ENCODE assay signal across 8 cellular contexts in the genomic region with DNA sequence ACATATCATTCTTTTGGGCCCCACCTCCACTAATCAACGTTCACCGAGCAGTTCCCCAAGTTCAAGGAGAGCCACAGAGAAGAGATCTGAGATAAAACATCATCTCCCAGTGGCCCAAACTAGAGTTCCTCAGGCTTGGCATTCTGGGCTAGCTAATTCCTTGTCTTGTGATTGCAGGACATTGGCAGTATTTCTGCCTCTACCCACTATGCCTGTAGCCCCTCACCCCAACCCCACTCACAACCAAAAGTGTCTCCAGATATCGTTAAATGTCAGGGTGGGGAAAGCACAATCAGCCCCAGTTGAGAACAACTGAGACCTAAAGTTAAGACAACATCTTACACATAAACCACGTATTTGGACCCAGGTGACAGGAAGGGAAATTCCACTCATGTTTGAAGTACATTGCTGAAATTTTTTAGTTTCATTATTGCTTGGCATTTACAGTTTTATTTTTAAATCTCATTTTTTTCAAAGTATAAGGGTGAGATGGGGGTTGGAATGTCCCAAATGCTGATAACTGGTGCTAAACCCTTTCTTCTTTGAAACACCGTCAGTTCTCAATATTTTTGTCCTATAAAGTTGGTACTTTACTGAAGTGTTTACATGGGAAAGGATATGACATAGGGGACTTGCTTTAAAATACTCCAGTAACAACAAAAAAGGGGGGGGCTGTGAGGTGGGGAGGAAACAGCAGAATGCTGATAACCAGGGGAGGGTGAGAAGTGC. TPM values are rescaled to one million over a fixed set of nuclear protein-coding genes. Genes with fewer than 3 reads are reported as not detected.
DNase-seq lines count a peak whose midpoint lies in the region; ATAC-seq, FAIRE-seq and TF ChIP-seq lines count a peak whose summit lies in the region.

No MANE protein-coding gene starts in this region.

- peak overlapping the region; percentile 76 to 82 for H3K4me3 Mint-ChIP-seq in stimulated activated naive B cell treated with anti-CD40 and anti-IgM and Interleukin-4, amounts not matched to agents 10 μg/mL and 1 μg/mL and 100 μg/mL, for 72 hours

- H3K9me3 ChIP-seq in right atrium auricular region, result no peaks in the 10 kb centered on the region

- ATAC-seq in GM21529 (IDR thresholded peaks at IDR 0.05; ENCODE audit: unreplicated experiment), result peak; percentile 52
- ATAC-seq in activated naive CD4-positive, alpha-beta T cell treated with anti-CD3 and anti-CD28 coated beads, Interleukin-2, amount 50 U/mL, for 72 hours, result peak; percentile 83 to 88
- peak; percentile 89 to 90 for ATAC-seq in stimulated activated naive B cell treated with anti-CD40 and anti-IgM and Interleukin-4, amounts not matched to agents 10 μg/mL and 1 μg/mL and 100 μg/mL, for 72 hours (replicated peaks)

- TF ChIP-seq CTCF in right atrium auricular region (IDR thresholded peaks at IDR 0.05), result no peak

- peaks cover 38 to 80% of the 10 kb centered on the region in 2 donors for H3K4me1 Mint-ChIP-seq in stimulated activated naive B cell treated with anti-CD40 and anti-IgM and Interleukin-4, amounts not matched to agents 10 μg/mL and 1 μg/mL and 100 μg/mL, for 72 hours

- no peaks in the 10 kb centered on the region for H3K27me3 Mint-ChIP-seq in stimulated activated naive B cell treated with anti-CD40 and anti-IgM and Interleukin-4, amounts not matched to agents 10 μg/mL and 1 μg/mL and 100 μg/mL, for 72 hours

- DNase-seq in NCI-H226 (peak; percentile 44), right atrium auricular region (ENCODE audit: low spot score) (no peak), NCI-H510A treated with DMSO at 0.1 percent for 48 hours (lab: John Stamatoyannopoulos, UW) (no peak), NCI-H526 (lab: John Stamatoyannopoulos, UW) (no peak)
- peak in 1 of 2 donors; percentile 53 for DNase-seq in activated naive CD4-positive, alpha-beta T cell treated with anti-CD3 and anti-CD28 coated beads, Interleukin-2, amount 50 U/mL, for 72 hours (ENCODE audit: low spot score in 2 of 2)
- peak; percentile 59 for DNase-seq in stimulated activated naive B cell treated with anti-CD40 and anti-IgM and Interleukin-4, amounts not matched to agents 10 μg/mL and 1 μg/mL and 100 μg/mL, for 72 hours

- H3K27ac Mint-ChIP-seq in activated naive CD4-positive, alpha-beta T cell treated with anti-CD3 and anti-CD28 coated beads, Interleukin-2, amount 50 U/mL, for 72 hours, result peak overlapping the region; percentile 99
- H3K27ac Mint-ChIP-seq in stimulated activated naive B cell treated with anti-CD40 and anti-IgM and Interleukin-4, amounts not matched to agents 10 μg/mL and 1 μg/mL and 100 μg/mL, for 72 hours, result peak overlapping the region; percentile 99

- H3K4me3 ChIP-seq in right atrium auricular region, result peak overlapping the region in 1 of 2 donors; percentile 29

- H3K36me3 ChIP-seq in right atrium auricular region, result peaks cover 12% of the 10 kb centered on the region

- H3K27me3 ChIP-seq in right atrium auricular region, result no peaks in the 10 kb centered on the region

- peak; percentile 78 for FAIRE-seq in G401.6 (lab: Jason Lieb, UNC)

- no peaks in the 10 kb centered on the region for H3K9me3 Mint-ChIP-seq in activated naive CD4-positive, alpha-beta T cell treated with anti-CD3 and anti-CD28 coated beads, Interleukin-2, amount 50 U/mL, for 72 hours
- no peaks in the 10 kb centered on the region for H3K9me3 Mint-ChIP-seq in stimulated activated naive B cell treated with anti-CD40 and anti-IgM and Interleukin-4, amounts not matched to agents 10 μg/mL and 1 μg/mL and 100 μg/mL, for 72 hours

- peak overlapping the region; percentile 83 to 85 for H3K27ac ChIP-seq in right atrium auricular region

- H3K4me1 ChIP-seq in right atrium auricular region, result peaks cover 5 to 42% of the 10 kb centered on the region in 2 donors

- peaks cover 0 to 36% of the 10 kb centered on the region in 2 donors for H3K36me3 Mint-ChIP-seq in activated naive CD4-positive, alpha-beta T cell treated with anti-CD3 and anti-CD28 coated beads, Interleukin-2, amount 50 U/mL, for 72 hours
- peaks cover 11 to 23% of the 10 kb centered on the region in 2 donors for H3K36me3 Mint-ChIP-seq in stimulated activated naive B cell treated with anti-CD40 and anti-IgM and Interleukin-4, amounts not matched to agents 10 μg/mL and 1 μg/mL and 100 μg/mL, for 72 hours

RNA-seq across cellular contexts. Expression of gene ZC3H7A, which starts 13.6 kb away (rescaled TPM):
- total RNA-seq in activated naive CD4-positive, alpha-beta T cell treated with anti-CD3 and anti-CD28 coated beads, Interleukin-2, amount 50 U/mL, for 72 hours, result 100 to 1,000 TPM; 108 to 150 TPM
- total RNA-seq in right atrium auricular region, result 10 to 100 TPM; 29.0 to 32.1 TPM

RNA-seq across cellular contexts. Expression of gene TXNDC11, which starts 40.8 kb away (rescaled TPM):
- 10 to 100 TPM; 26.3 to 32.9 TPM for total RNA-seq in activated naive CD4-positive, alpha-beta T cell treated with anti-CD3 and anti-CD28 coated beads, Interleukin-2, amount 50 U/mL, for 72 hours
- 10 to 100 TPM; 29.5 to 38.1 TPM for total RNA-seq in right atrium auricular region

Comparison
In these comparisons a context has a peak if more than half of its experiments do, and no peak if none do; other contexts are left out.
1. DNase-seq: peak in NCI-H226 (single experiment) and stimulated activated naive B cell treated with anti-CD40 and anti-IgM and Interleukin-4, amounts not matched to agents 10 μg/mL and 1 μg/mL and 100 μg/mL, for 72 hours (single experiment); none in right atrium auricular region (single experiment), NCI-H510A treated with DMSO at 0.1 percent for 48 hours (single experiment) and NCI-H526 (0 of 2).
2. Peak in every context shown above with its lines, with median percentiles within 50 percentile points of each other: ATAC-seq.